Comparison of ENCODE assay signal across 24 cellular contexts in the genomic region with DNA sequence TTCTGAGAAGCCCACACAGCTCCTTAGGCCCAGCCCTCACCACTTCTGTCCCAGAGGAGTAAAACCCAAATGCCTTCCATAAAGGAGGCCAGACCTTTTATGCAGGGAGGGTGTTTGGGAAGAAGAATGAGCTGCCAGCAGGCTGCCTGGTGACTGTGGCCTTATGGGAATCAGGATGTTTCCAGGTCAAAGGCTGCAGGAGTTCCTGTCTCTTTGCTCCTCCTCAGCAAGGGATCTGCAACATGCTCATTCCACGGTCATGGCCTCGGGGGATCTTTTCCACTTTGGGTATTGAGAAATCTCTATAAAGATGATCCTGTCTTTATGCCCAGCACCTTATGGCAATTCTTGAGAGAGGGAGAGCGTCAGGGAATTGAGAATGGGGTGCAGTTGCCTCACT. TPM values are rescaled to one million over a fixed set of nuclear protein-coding genes. Genes with fewer than 3 reads are reported as not detected.
DNase-seq lines count a peak whose midpoint lies in the region; ATAC-seq and TF ChIP-seq lines count a peak whose summit lies in the region.
"Had no signal": no experiment of that assay in that cellular context is flagged by ENCODE, and none has a peak within 500 bp of the region (broad histone marks: within the 10 kb centered on the region; RNA-seq: fewer than 3 reads in every experiment).

No MANE protein-coding gene starts in this region.

- H3K36me3 Mint-ChIP-seq in activated T-helper 2 cell treated with anti-CD3 and anti-CD28 coated beads, Interferon-gamma antibody, Interleukin-2, Interleukin-4, amounts not matched to agents 10 μg/mL and 5 μg/mL and 100 μg/mL, durations not matched to agents 14 hours and 24 hours and 36 hours (ENCODE audit: low read depth), result no peaks in the 10 kb centered on the region
- no peaks in the 10 kb centered on the region for H3K36me3 Mint-ChIP-seq in activated CD8-positive, alpha-beta T cell treated with anti-CD3 and anti-CD28 coated beads, Interleukin-2, amount 10 ng/mL, durations not matched to agents 7 days and 5 days (ENCODE audit: low read depth)

- TF ChIP-seq CTCF in coronary artery (IDR thresholded peaks at IDR 0.05), result no peak
- TF ChIP-seq CTCF in lower leg skin (IDR thresholded peaks at IDR 0.05), result no peak
- TF ChIP-seq CTCF in suprapubic skin (IDR thresholded peaks at IDR 0.05), result no peak

- H3K4me3 ChIP-seq in coronary artery, result no peak overlapping the region
- no peak overlapping the region for H3K4me3 ChIP-seq in lower leg skin (ENCODE audit: low read depth, poor library complexity, severe bottlenecking)
- no peak overlapping the region for H3K4me3 ChIP-seq in suprapubic skin
- no peak overlapping the region for H3K4me3 ChIP-seq in Karpas-422 (ENCODE audit: low read length)
- H3K4me3 ChIP-seq: adrenal gland, BLaER1, hepatocyte had no signal

- WGBS in lower leg skin, 2 donors, result 56 to 67% methylated on average over 3 of the region's 3 CpGs
- WGBS in suprapubic skin, result 67% methylated on average over 3 of the region's 3 CpGs

- peak; percentile 24 for DNase-seq in RPMI7951 (ENCODE audit: low read depth)
- DNase-seq in coronary artery (ENCODE audit: low spot score), result peak; percentile 2
- DNase-seq in lower leg skin (ENCODE audit: low spot score in 2 of 2), result peak; percentile 25 to 80
- DNase-seq in suprapubic skin (ENCODE audit: low spot score in 2 of 2), result peak; percentile 35 to 65
- DNase-seq in activated T-helper 2 cell treated with anti-CD3 and anti-CD28 coated beads, Interferon-gamma antibody, Interleukin-2, Interleukin-4, amounts not matched to agents 10 μg/mL and 5 μg/mL and 100 μg/mL, durations not matched to agents 14 hours and 24 hours and 36 hours (ENCODE audit: low spot score), result no peak
- DNase-seq in activated CD8-positive, alpha-beta T cell treated with anti-CD3 and anti-CD28 coated beads, Interleukin-2, amount 10 ng/mL, durations not matched to agents 7 days and 5 days, result no peak
- no peak for DNase-seq in Karpas-422
- DNase-seq: activated CD4-positive, alpha-beta T cell treated with anti-CD3 and anti-CD28 coated beads for 48 hours; activated naive CD4-positive, alpha-beta T cell; activated T-cell treated with anti-CD3 and anti-CD28 coated beads, Interleukin-2, amount 50 U/mL, for 4 hours; DMS153; H9; NCI-H1436 treated with DMSO at 0.1 percent for 48 hours; NCI-H2107; small intestine; stimulated activated CD4-positive, alpha-beta T cell treated with anti-CD3 and anti-CD28 coated beads, Interleukin-1b, Interleukin-23, amount 100 ng/mL, for 48 hours; T1000 had no signal

- no peaks in the 10 kb centered on the region for H3K9me3 Mint-ChIP-seq in activated T-helper 2 cell treated with anti-CD3 and anti-CD28 coated beads, Interferon-gamma antibody, Interleukin-2, Interleukin-4, amounts not matched to agents 10 μg/mL and 5 μg/mL and 100 μg/mL, durations not matched to agents 14 hours and 24 hours and 36 hours
- H3K9me3 Mint-ChIP-seq in activated CD8-positive, alpha-beta T cell treated with anti-CD3 and anti-CD28 coated beads, Interleukin-2, amount 10 ng/mL, durations not matched to agents 7 days and 5 days (ENCODE audit: insufficient read depth), result no peaks in the 10 kb centered on the region
- H3K9me3 Mint-ChIP-seq: activated T-cell treated with anti-CD3 and anti-CD28 coated beads, Interleukin-2, amount 50 U/mL, for 4 hours; H9; neural crest cell; stimulated activated naive CD8-positive, alpha-beta T cell treated with anti-CD3 and anti-CD28 coated beads, Interleukin-15, Interleukin-2, amounts not matched to agents 100 ng/mL and 50 ng/mL, for 24 hours had no signal

- H3K27ac Mint-ChIP-seq in activated T-helper 2 cell treated with anti-CD3 and anti-CD28 coated beads, Interferon-gamma antibody, Interleukin-2, Interleukin-4, amounts not matched to agents 10 μg/mL and 5 μg/mL and 100 μg/mL, durations not matched to agents 14 hours and 24 hours and 36 hours, result no peak overlapping the region
- H3K27ac Mint-ChIP-seq in activated CD8-positive, alpha-beta T cell treated with anti-CD3 and anti-CD28 coated beads, Interleukin-2, amount 10 ng/mL, durations not matched to agents 7 days and 5 days, result no peak overlapping the region
- H3K27ac Mint-ChIP-seq: H9; stimulated activated naive CD8-positive, alpha-beta T cell treated with anti-CD3 and anti-CD28 coated beads, Interleukin-15, Interleukin-2, amounts not matched to agents 100 ng/mL and 50 ng/mL, for 24 hours had no signal

- intact Hi-C loops in lower leg skin (cut with DNase I; ENCODE audit: low total_unique reads), result no loop called here
- intact Hi-C loops in activated T-helper 2 cell treated with anti-CD3 and anti-CD28 coated beads, Interferon-gamma antibody, Interleukin-2, Interleukin-4, amounts not matched to agents 10 μg/mL and 5 μg/mL and 100 μg/mL, durations not matched to agents 14 hours and 24 hours and 36 hours (cut with micrococcal nuclease), result no loop called here

- TF ChIP-seq POLR2A in lower leg skin (IDR thresholded peaks at IDR 0.05) (no peak), suprapubic skin (IDR thresholded peaks at IDR 0.05) (no peak)

- POLR2A ChIA-PET in activated CD8-positive, alpha-beta T cell treated with anti-CD3 and anti-CD28 coated beads, Interleukin-2, amount 10 ng/mL, durations not matched to agents 7 days and 5 days (lab: Charles Lee), result no interaction called here

- peaks cover 10% of the 10 kb centered on the region for H3K4me1 Mint-ChIP-seq in activated T-helper 2 cell treated with anti-CD3 and anti-CD28 coated beads, Interferon-gamma antibody, Interleukin-2, Interleukin-4, amounts not matched to agents 10 μg/mL and 5 μg/mL and 100 μg/mL, durations not matched to agents 14 hours and 24 hours and 36 hours (ENCODE audit: low read depth)
- H3K4me1 Mint-ChIP-seq in activated CD8-positive, alpha-beta T cell treated with anti-CD3 and anti-CD28 coated beads, Interleukin-2, amount 10 ng/mL, durations not matched to agents 7 days and 5 days (ENCODE audit: low read depth), result peaks cover 3% of the 10 kb centered on the region

- H4K20me1 ChIP-seq in Karpas-422 (ENCODE audit: insufficient read depth, low read depth, low read length), result no peaks in the 10 kb centered on the region
- H4K20me1 ChIP-seq: BLaER1 had no signal

- no peaks in the 10 kb centered on the region for H3K27me3 Mint-ChIP-seq in activated T-helper 2 cell treated with anti-CD3 and anti-CD28 coated beads, Interferon-gamma antibody, Interleukin-2, Interleukin-4, amounts not matched to agents 10 μg/mL and 5 μg/mL and 100 μg/mL, durations not matched to agents 14 hours and 24 hours and 36 hours (ENCODE audit: low read depth)
- H3K27me3 Mint-ChIP-seq in activated CD8-positive, alpha-beta T cell treated with anti-CD3 and anti-CD28 coated beads, Interleukin-2, amount 10 ng/mL, durations not matched to agents 7 days and 5 days (ENCODE audit: low read depth), result peaks cover 10% of the 10 kb centered on the region

- no peak for TF ChIP-seq EP300 in suprapubic skin (IDR thresholded peaks at IDR 0.05)

- peaks cover 54% of the 10 kb centered on the region for H3K4me1 ChIP-seq in suprapubic skin
- H3K4me1 ChIP-seq in Karpas-422 (ENCODE audit: low read length), result peaks cover 4% of the 10 kb centered on the region
- H3K4me1 ChIP-seq: adrenal gland, BLaER1 had no signal

- no peaks in the 10 kb centered on the region for H3K79me2 ChIP-seq in Karpas-422 (ENCODE audit: low read length)
- H3K79me2 ChIP-seq: hepatocyte had no signal

- no peak overlapping the region for H3K4me2 ChIP-seq in Karpas-422 (ENCODE audit: low read depth, low read length, poor library complexity, severe bottlenecking)
- H3K4me2 ChIP-seq: BLaER1 had no signal

- H3K27me3 ChIP-seq in suprapubic skin, result no peaks in the 10 kb centered on the region
- no peaks in the 10 kb centered on the region for H3K27me3 ChIP-seq in Karpas-422 (ENCODE audit: low read length)
- H3K27me3 ChIP-seq: adrenal gland, BLaER1, hepatocyte had no signal

- ATAC-seq in activated CD8-positive, alpha-beta T cell treated with anti-CD3 and anti-CD28 coated beads, Interleukin-2, amount 10 ng/mL, durations not matched to agents 7 days and 5 days, result no peak
- ATAC-seq: activated T-cell treated with anti-CD3 and anti-CD28 coated beads, Interleukin-2, amount 50 U/mL, for 4 hours had no signal

- no peak overlapping the region for H3K4me3 Mint-ChIP-seq in activated T-helper 2 cell treated with anti-CD3 and anti-CD28 coated beads, Interferon-gamma antibody, Interleukin-2, Interleukin-4, amounts not matched to agents 10 μg/mL and 5 μg/mL and 100 μg/mL, durations not matched to agents 14 hours and 24 hours and 36 hours (ENCODE audit: low read depth)
- H3K4me3 Mint-ChIP-seq in activated CD8-positive, alpha-beta T cell treated with anti-CD3 and anti-CD28 coated beads, Interleukin-2, amount 10 ng/mL, durations not matched to agents 7 days and 5 days, result no peak overlapping the region
- H3K4me3 Mint-ChIP-seq: activated T-cell treated with anti-CD3 and anti-CD28 coated beads, Interleukin-2, amount 50 U/mL, for 4 hours; H9; neural crest cell; stimulated activated naive CD8-positive, alpha-beta T cell treated with anti-CD3 and anti-CD28 coated beads, Interleukin-15, Interleukin-2, amounts not matched to agents 100 ng/mL and 50 ng/mL, for 24 hours had no signal

- H3K9me3 ChIP-seq in suprapubic skin (no peaks in the 10 kb centered on the region), Karpas-422 (ENCODE audit: low read length) (no peaks in the 10 kb centered on the region)
- H3K9me3 ChIP-seq: adrenal gland, BLaER1 had no signal

- no peaks in the 10 kb centered on the region for H3K9me2 ChIP-seq in Karpas-422 (replicated peaks; ENCODE audit: insufficient read depth, low read length)

- no peak overlapping the region for H2AFZ ChIP-seq in Karpas-422 (ENCODE audit: low read length)
- H2AFZ ChIP-seq: hepatocyte had no signal

- H3K36me3 ChIP-seq in suprapubic skin (no peaks in the 10 kb centered on the region), Karpas-422 (ENCODE audit: insufficient read depth, low read length) (no peaks in the 10 kb centered on the region)
- H3K36me3 ChIP-seq: adrenal gland, BLaER1 had no signal

- H3K27ac ChIP-seq in coronary artery (no peak overlapping the region), suprapubic skin (no peak overlapping the region), Karpas-422 (ENCODE audit: low read length) (no peak overlapping the region)
- H3K27ac ChIP-seq: adrenal gland, BLaER1, HL-60, VCaP had no signal

- CTCF ChIA-PET in activated CD8-positive, alpha-beta T cell treated with anti-CD3 and anti-CD28 coated beads, Interleukin-2, amount 10 ng/mL, durations not matched to agents 7 days and 5 days (lab: Charles Lee), result no interaction called here

- no peak overlapping the region for H3K9ac ChIP-seq in Karpas-422 (ENCODE audit: low read length)
- H3K9ac ChIP-seq: BLaER1 had no signal

RNA-seq across cellular contexts. Expression of a gene that starts 25.2 kb away (rescaled TPM):
- 26.6 and 33.9 TPM in 2 replicates for total RNA-seq in RPMI7951 (2014; rRNA removed; shearing (Covaris generic))
- 10 to 100 TPM; 32.5 to 44.3 (median 42.8) TPM for total RNA-seq in lower leg skin
- 10 to 100 TPM; 12.8 to 26.5 (median 17.7) TPM for total RNA-seq in suprapubic skin
- 15.9 and 16.0 TPM in 2 replicates for total RNA-seq in activated T-helper 2 cell treated with anti-CD3 and anti-CD28 coated beads, Interferon-gamma antibody, Interleukin-2, Interleukin-4, amounts not matched to agents 10 μg/mL and 5 μg/mL and 100 μg/mL, durations not matched to agents 14 hours and 24 hours and 36 hours
- 1 to 10 TPM; 2.0 to 2.1 TPM for total RNA-seq in activated CD8-positive, alpha-beta T cell treated with anti-CD3 and anti-CD28 coated beads, Interleukin-2, amount 10 ng/mL, durations not matched to agents 7 days and 5 days
- 50.8 and 123 TPM in 2 replicates for total RNA-seq in Karpas-422 (2014; rRNA removed; shearing (Covaris generic); ENCODE audit: low replicate concordance)

Comparison
In these comparisons a context has a peak if more than half of its experiments do, and no peak if none do; other contexts are left out.
1. DNase-seq: peak in RPMI7951 (single experiment), coronary artery (single experiment), lower leg skin (2 of 2) and suprapubic skin (2 of 2); none in activated T-helper 2 cell treated with anti-CD3 and anti-CD28 coated beads, Interferon-gamma antibody, Interleukin-2, Interleukin-4, amounts not matched to agents 10 μg/mL and 5 μg/mL and 100 μg/mL, durations not matched to agents 14 hours and 24 hours and 36 hours (single experiment), activated CD8-positive, alpha-beta T cell treated with anti-CD3 and anti-CD28 coated beads, Interleukin-2, amount 10 ng/mL, durations not matched to agents 7 days and 5 days (single experiment) and Karpas-422 (single experiment).